Comparison of ENCODE assay signal across 39 cellular contexts in genomic region chr3:164814106-164814505, GRCh38.
"Had no signal": no experiment of that assay in that cellular context is flagged by ENCODE, and none has a peak within 500 bp of the region (broad histone marks: within the 10 kb centered on the region; RNA-seq: fewer than 3 reads in every experiment).

No MANE protein-coding gene starts in this region.

- H3K9me3 Mint-ChIP-seq: activated CD4-positive, alpha-beta T cell treated with anti-CD3 and anti-CD28 coated beads, Interleukin-2, amount 10 ng/mL, durations not matched to agents 24 days and 14 days; activated naive CD8-positive, alpha-beta T cell treated with anti-CD3 and anti-CD28 coated beads, Interleukin-2, amount 50 U/mL, for 24 hours had no signal

- H3K27ac Mint-ChIP-seq: activated CD4-positive, alpha-beta memory T cell treated with anti-CD3 and anti-CD28 coated beads for 36 hours; activated CD4-positive, alpha-beta T cell treated with anti-CD3 and anti-CD28 coated beads for 36 hours; activated CD4-positive, alpha-beta T cell treated with anti-CD3 and anti-CD28 coated beads, Interleukin-2, amount 10 ng/mL, durations not matched to agents 24 days and 14 days; activated CD8-positive, alpha-beta memory T cell treated with anti-CD3 and anti-CD28 coated beads, Interleukin-2, amount 10 ng/mL, durations not matched to agents 7 days and 5 days; activated CD8-positive, alpha-beta T cell treated with anti-CD3 and anti-CD28 coated beads, Interleukin-2, amount 10 ng/mL, durations not matched to agents 7 days and 5 days; activated naive CD4-positive, alpha-beta T cell treated with anti-CD3 and anti-CD28 coated beads for 36 hours; activated naive CD4-positive, alpha-beta T cell treated with anti-CD3 and anti-CD28 coated beads, Interleukin-2, amount 50 U/mL, for 24 hours; activated naive CD8-positive, alpha-beta T cell treated with anti-CD3 and anti-CD28 coated beads for 36 hours; activated naive CD8-positive, alpha-beta T cell treated with anti-CD3 and anti-CD28 coated beads, Interleukin-2, amount 50 U/mL, for 24 hours; activated T-helper 1 cell treated with anti-CD3 and anti-CD28 coated beads, Interleukin-12 subunit alpha, Interleukin-12 subunit beta, Interleukin-2, Interleukin-4 antibody, amounts not matched to agents 30 ng/mL and 10 ng/mL and 1 ng/mL, durations not matched to agents 14 hours and 24 hours and 36 hours; activated T-helper 2 cell treated with anti-CD3 and anti-CD28 coated beads, Interferon-gamma antibody, Interleukin-2, Interleukin-4, amounts not matched to agents 10 μg/mL and 5 μg/mL and 100 μg/mL, durations not matched to agents 14 hours and 24 hours and 36 hours; brain; dendritic cell treated with granulocyte-macrophage colony-stimulating factor and Interleukin-4, amounts not matched to agents 40 ng/mL and 50 ng/mL, for 4 days; endodermal cell; T-cell; T-helper 1 cell treated with Interleukin-12 subunit alpha and Interleukin-12 subunit beta and Interleukin-4 antibody, amounts not matched to agents 30 μg/mL and 1 μg/mL, for 36 hours; T-helper 2 cell treated with Interferon-gamma antibody and Interleukin-4, amounts not matched to agents 5 μg/mL and 100 μg/mL, for 36 hours had no signal

- H3K27me3 ChIP-seq: adrenal gland, ascending aorta, breast epithelium, cardiac muscle cell, dorsolateral prefrontal cortex, gastrocnemius medialis had no signal

- H3K4me3 ChIP-seq: adrenal gland, ascending aorta, breast epithelium, cardiac muscle cell, coronary artery, dorsolateral prefrontal cortex, gastrocnemius medialis had no signal

- DNase-seq: activated CD4-positive, alpha-beta memory T cell treated with anti-CD3 and anti-CD28 coated beads for 36 hours; activated CD4-positive, alpha-beta T cell treated with anti-CD3 and anti-CD28 coated beads for 36 hours; activated CD4-positive, alpha-beta T cell treated with anti-CD3 and anti-CD28 coated beads, Interleukin-2, amount 10 ng/mL, durations not matched to agents 24 days and 14 days; activated CD4-positive, CD25-positive, alpha-beta regulatory T cell; activated CD4-positive, CD25-positive, alpha-beta regulatory T cell treated with anti-CD3 and anti-CD28 coated beads, Interleukin-2, amount 50 U/mL, for 72 hours; activated CD8-positive, alpha-beta memory T cell treated with anti-CD3 and anti-CD28 coated beads, Interleukin-2, amount 10 ng/mL, durations not matched to agents 7 days and 5 days; activated CD8-positive, alpha-beta memory T cell treated with anti-CD3 and anti-CD28 coated beads, Interleukin-2, amount 50 U/mL, for 4 hours; activated CD8-positive, alpha-beta T cell treated with anti-CD3 and anti-CD28 coated beads, Interleukin-2, amount 10 ng/mL, durations not matched to agents 7 days and 5 days; activated effector memory CD4-positive, alpha-beta T cell treated with anti-CD3 and anti-CD28 coated beads, Interleukin-2, amount 50 U/mL, for 16 hours; activated naive CD4-positive, alpha-beta T cell treated with anti-CD3 and anti-CD28 coated beads for 36 hours; activated naive CD8-positive, alpha-beta T cell treated with anti-CD3 and anti-CD28 coated beads for 36 hours; activated naive CD8-positive, alpha-beta T cell treated with anti-CD3 and anti-CD28 coated beads, Interleukin-2, amount 50 U/mL, for 24 hours; activated T-cell treated with anti-CD3 and anti-CD28 coated beads, Interleukin-2, amount 50 U/mL, for 1 hour; activated T-cell treated with anti-CD3 and anti-CD28 coated beads, Interleukin-2, amount 50 U/mL, for 48 hours; adrenal gland; amygdala; central memory CD4-positive, alpha-beta T cell; cerebellar nuclear complex; effector memory CD4-positive, alpha-beta T cell; endodermal cell; foreskin fibroblast; gastrocnemius medialis; glutamatergic neuron; SW 1271; T-cell; T1000 had no signal

- H3K4me1 Mint-ChIP-seq: activated CD4-positive, alpha-beta T cell treated with anti-CD3 and anti-CD28 coated beads for 36 hours; activated CD4-positive, alpha-beta T cell treated with anti-CD3 and anti-CD28 coated beads, Interleukin-2, amount 10 ng/mL, durations not matched to agents 24 days and 14 days; activated CD8-positive, alpha-beta memory T cell treated with anti-CD3 and anti-CD28 coated beads, Interleukin-2, amount 10 ng/mL, durations not matched to agents 7 days and 5 days; activated naive CD4-positive, alpha-beta T cell treated with anti-CD3 and anti-CD28 coated beads, Interleukin-2, amount 50 U/mL, for 24 hours; activated naive CD8-positive, alpha-beta T cell treated with anti-CD3 and anti-CD28 coated beads for 36 hours; activated naive CD8-positive, alpha-beta T cell treated with anti-CD3 and anti-CD28 coated beads, Interleukin-2, amount 50 U/mL, for 24 hours; brain; endodermal cell; T-cell had no signal

- H3K36me3 ChIP-seq: adrenal gland, ascending aorta, breast epithelium, cardiac muscle cell, gastrocnemius medialis had no signal

- H3K4me3 Mint-ChIP-seq: activated CD4-positive, alpha-beta memory T cell treated with anti-CD3 and anti-CD28 coated beads for 36 hours; activated CD4-positive, alpha-beta T cell treated with anti-CD3 and anti-CD28 coated beads for 36 hours; activated CD4-positive, alpha-beta T cell treated with anti-CD3 and anti-CD28 coated beads, Interleukin-2, amount 10 ng/mL, durations not matched to agents 24 days and 14 days; activated CD8-positive, alpha-beta memory T cell treated with anti-CD3 and anti-CD28 coated beads, Interleukin-2, amount 10 ng/mL, durations not matched to agents 7 days and 5 days; activated CD8-positive, alpha-beta T cell treated with anti-CD3 and anti-CD28 coated beads, Interleukin-2, amount 10 ng/mL, durations not matched to agents 7 days and 5 days; activated naive CD4-positive, alpha-beta T cell treated with anti-CD3 and anti-CD28 coated beads for 36 hours; activated naive CD4-positive, alpha-beta T cell treated with anti-CD3 and anti-CD28 coated beads, Interleukin-2, amount 50 U/mL, for 24 hours; activated naive CD8-positive, alpha-beta T cell treated with anti-CD3 and anti-CD28 coated beads for 36 hours; activated naive CD8-positive, alpha-beta T cell treated with anti-CD3 and anti-CD28 coated beads, Interleukin-2, amount 50 U/mL, for 24 hours; activated T-helper 1 cell treated with anti-CD3 and anti-CD28 coated beads, Interleukin-12 subunit alpha, Interleukin-12 subunit beta, Interleukin-2, Interleukin-4 antibody, amounts not matched to agents 30 ng/mL and 10 ng/mL and 1 ng/mL, durations not matched to agents 14 hours and 24 hours and 36 hours; brain; dendritic cell treated with granulocyte-macrophage colony-stimulating factor and Interleukin-4, amounts not matched to agents 40 ng/mL and 50 ng/mL, for 4 days; endodermal cell; T-cell; T-helper 1 cell treated with Interleukin-12 subunit alpha and Interleukin-12 subunit beta and Interleukin-4 antibody, amounts not matched to agents 30 μg/mL and 1 μg/mL, for 36 hours; T-helper 2 cell treated with Interferon-gamma antibody and Interleukin-4, amounts not matched to agents 5 μg/mL and 100 μg/mL, for 36 hours had no signal

- H3K36me3 Mint-ChIP-seq: activated CD4-positive, alpha-beta memory T cell treated with anti-CD3 and anti-CD28 coated beads for 36 hours; activated CD8-positive, alpha-beta memory T cell treated with anti-CD3 and anti-CD28 coated beads, Interleukin-2, amount 10 ng/mL, durations not matched to agents 7 days and 5 days; activated naive CD4-positive, alpha-beta T cell treated with anti-CD3 and anti-CD28 coated beads, Interleukin-2, amount 50 U/mL, for 24 hours; activated naive CD8-positive, alpha-beta T cell treated with anti-CD3 and anti-CD28 coated beads for 36 hours; brain; T-cell had no signal

- H3K4me1 ChIP-seq: adrenal gland, ascending aorta, breast epithelium, gastrocnemius medialis had no signal

- H3K9me3 ChIP-seq: adrenal gland, gastrocnemius medialis had no signal

- H3K27ac ChIP-seq: adrenal gland, ascending aorta, breast epithelium, cardiac muscle cell, coronary artery, dorsolateral prefrontal cortex, gastrocnemius medialis had no signal

- ATAC-seq: activated CD4-positive, alpha-beta T cell treated with anti-CD3 and anti-CD28 coated beads for 36 hours; activated CD8-positive, alpha-beta memory T cell treated with anti-CD3 and anti-CD28 coated beads, Interleukin-2, amount 10 ng/mL, durations not matched to agents 7 days and 5 days; activated CD8-positive, alpha-beta T cell treated with anti-CD3 and anti-CD28 coated beads, Interleukin-2, amount 10 ng/mL, durations not matched to agents 7 days and 5 days; activated naive CD8-positive, alpha-beta T cell treated with anti-CD3 and anti-CD28 coated beads, Interleukin-2, amount 50 U/mL, for 24 hours; esophagus mucosa; gastrocnemius medialis; T-cell had no signal

- H3K27me3 Mint-ChIP-seq: activated CD4-positive, alpha-beta memory T cell treated with anti-CD3 and anti-CD28 coated beads for 36 hours; activated CD4-positive, alpha-beta T cell treated with anti-CD3 and anti-CD28 coated beads for 36 hours; activated CD4-positive, alpha-beta T cell treated with anti-CD3 and anti-CD28 coated beads, Interleukin-2, amount 10 ng/mL, durations not matched to agents 24 days and 14 days; activated CD8-positive, alpha-beta memory T cell treated with anti-CD3 and anti-CD28 coated beads, Interleukin-2, amount 10 ng/mL, durations not matched to agents 7 days and 5 days; activated naive CD4-positive, alpha-beta T cell treated with anti-CD3 and anti-CD28 coated beads, Interleukin-2, amount 50 U/mL, for 24 hours; activated naive CD8-positive, alpha-beta T cell treated with anti-CD3 and anti-CD28 coated beads for 36 hours; activated naive CD8-positive, alpha-beta T cell treated with anti-CD3 and anti-CD28 coated beads, Interleukin-2, amount 50 U/mL, for 24 hours; dendritic cell treated with granulocyte-macrophage colony-stimulating factor and Interleukin-4, amounts not matched to agents 40 ng/mL and 50 ng/mL, for 4 days; T-cell had no signal
